Comparison of ENCODE assay signal across 25 cellular contexts in the genomic region with DNA sequence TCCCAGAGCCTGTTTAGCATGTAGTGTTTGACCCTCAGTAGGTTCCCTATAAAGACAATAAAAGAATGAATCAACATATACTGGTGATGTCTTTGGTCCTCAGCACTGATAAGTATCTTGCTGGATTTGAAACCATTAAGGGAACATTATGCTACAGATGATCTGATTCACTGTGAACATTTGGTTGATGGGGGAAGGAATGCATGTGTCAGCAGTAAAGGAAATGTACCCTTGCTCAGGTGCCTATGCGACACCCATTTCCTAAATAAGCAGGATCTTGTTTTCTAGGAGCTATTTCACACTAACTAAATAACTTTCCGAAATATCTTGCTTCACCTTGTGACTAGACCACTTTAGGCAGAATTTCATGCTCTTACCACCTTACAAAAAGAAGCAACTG. TPM values are rescaled to one million over a fixed set of nuclear protein-coding genes. Genes with fewer than 3 reads are reported as not detected.
DNase-seq lines count a peak whose midpoint lies in the region; ATAC-seq, FAIRE-seq and TF ChIP-seq lines count a peak whose summit lies in the region.
"Had no signal": no experiment of that assay in that cellular context is flagged by ENCODE, and none has a peak within 500 bp of the region (broad histone marks: within the 10 kb centered on the region; RNA-seq: fewer than 3 reads in every experiment).

No MANE protein-coding gene starts in this region.

- H3K9me3 Mint-ChIP-seq in activated CD8-positive, alpha-beta memory T cell treated with anti-CD3 and anti-CD28 coated beads, Interleukin-2, amount 10 ng/mL, durations not matched to agents 7 days and 5 days (ENCODE audit: low read depth), result no peaks in the 10 kb centered on the region
- H3K9me3 Mint-ChIP-seq in Caco-2 (ENCODE audit: unreplicated experiment), result no peaks in the 10 kb centered on the region
- H3K9me3 Mint-ChIP-seq: CD4-positive, alpha-beta T cell; GM23338; HFFc6 had no signal

- H3K36me3 Mint-ChIP-seq in activated CD8-positive, alpha-beta memory T cell treated with anti-CD3 and anti-CD28 coated beads, Interleukin-2, amount 10 ng/mL, durations not matched to agents 7 days and 5 days, result peaks cover 69% of the 10 kb centered on the region
- H3K36me3 Mint-ChIP-seq in T-helper 17 cell (ENCODE audit: low read depth) (peaks cover 14% of the 10 kb centered on the region), Caco-2 (ENCODE audit: insufficient read depth, unreplicated experiment) (peaks cover 23% of the 10 kb centered on the region)

- no peak overlapping the region for H3K9ac ChIP-seq in HepG2 (ENCODE audit: insufficient read depth, low read depth, low read length)
- H3K9ac ChIP-seq in parathyroid adenoma, result no peak overlapping the region
- H3K9ac ChIP-seq: BLaER1 treated with 17β-estradiol and CSF1 and Interleukin-3, amounts not matched to agents 10 nM and 100 nM had no signal

- POLR2A ChIA-PET in HepG2 (lab: Yijun Ruan, JAX), result interaction anchor here (1.2 kb wide), 1 partner anchor 80 kb away, joined by 3 read pairs; a partner anchor contains a TSS
- POLR2A ChIA-PET in Caco-2 (lab: Charles Lee), result no interaction called here

- WGBS in HepG2 (ENCODE audit: low lambda C conversion rate), result 98% methylated on average over 2 of the region's 2 CpGs
- WGBS in right lobe of liver (ENCODE audit: insufficient coverage, low coverage, low lambda C conversion rate, missing lambda C conversion rate), result 100% methylated on average over 2 of the region's 2 CpGs

- H3K79me2 ChIP-seq in HepG2 (ENCODE audit: insufficient read depth, low read length) (no peaks in the 10 kb centered on the region), parathyroid adenoma (no peaks in the 10 kb centered on the region)

- H4K20me1 ChIP-seq in HepG2 (ENCODE audit: insufficient read depth, low read length), result no peaks in the 10 kb centered on the region

- H3K4me1 ChIP-seq in HepG2 (ENCODE audit: insufficient read depth, low read length), result peaks cover 21% of the 10 kb centered on the region
- peaks cover 0 to 20% (median 3%) of the 10 kb centered on the region in 4 donors for H3K4me1 ChIP-seq in right lobe of liver
- H3K4me1 ChIP-seq in parathyroid adenoma, result peaks cover 15% of the 10 kb centered on the region
- no peaks in the 10 kb centered on the region for H3K4me1 ChIP-seq in Caco-2
- H3K4me1 ChIP-seq: HAP-1, SJSA1 had no signal

- no peak overlapping the region for H2AFZ ChIP-seq in HepG2 (ENCODE audit: low read length)
- H2AFZ ChIP-seq in parathyroid adenoma, result no peak overlapping the region
- H2AFZ ChIP-seq: GM23338 had no signal

- ATAC-seq in activated CD8-positive, alpha-beta memory T cell treated with anti-CD3 and anti-CD28 coated beads, Interleukin-2, amount 10 ng/mL, durations not matched to agents 7 days and 5 days, result no peak
- ATAC-seq in HepG2, result no peak
- no peak for ATAC-seq in right lobe of liver
- no peak for ATAC-seq in T-helper 17 cell
- ATAC-seq in HG03460 (IDR thresholded peaks at IDR 0.05; ENCODE audit: unreplicated experiment), result no peak
- ATAC-seq: GM23338 had no signal

- TF ChIP-seq CTCF in HepG2 (CRISPR knock-in tag; IDR thresholded peaks at IDR 0.05) (no peak), right lobe of liver (IDR thresholded peaks at IDR 0.05) (no peak), parathyroid adenoma (IDR thresholded peaks at IDR 0.05) (no peak), Caco-2 (IDR thresholded peaks at IDR 0.05; ENCODE audit: insufficient read depth in 1 of 2, low read depth in 1 of 2, low read length in 1 of 2, severe bottlenecking in 1 of 2, unreplicated experiment in 1 of 2) (no peak)

- no peak overlapping the region for H3K4me3 Mint-ChIP-seq in activated CD8-positive, alpha-beta memory T cell treated with anti-CD3 and anti-CD28 coated beads, Interleukin-2, amount 10 ng/mL, durations not matched to agents 7 days and 5 days
- no peak overlapping the region for H3K4me3 Mint-ChIP-seq in T-helper 17 cell
- H3K4me3 Mint-ChIP-seq in Caco-2 (ENCODE audit: unreplicated experiment), result no peak overlapping the region
- H3K4me3 Mint-ChIP-seq: CD4-positive, alpha-beta T cell; GM23338; HFFc6 had no signal

- H3K9me3 ChIP-seq in HepG2 (ENCODE audit: low read length) (no peaks in the 10 kb centered on the region), right lobe of liver (no peaks in the 10 kb centered on the region), T-helper 17 cell (ENCODE audit: control insufficient read depth, low read length, poor library complexity, severe bottlenecking) (no peaks in the 10 kb centered on the region), parathyroid adenoma (ENCODE audit: control insufficient read depth, low read length) (no peaks in the 10 kb centered on the region), Caco-2 (no peaks in the 10 kb centered on the region)
- H3K9me3 ChIP-seq: BLaER1 treated with 17β-estradiol and CSF1 and Interleukin-3, amounts not matched to agents 10 nM and 100 nM; HAP-1; SJSA1 had no signal

- no peak overlapping the region for H3K4me3 ChIP-seq in HepG2 (replicated peaks in 1 of 3; ENCODE audit: insufficient read depth in 1 of 3, low read depth in 2 of 3, low read length in 3 of 3)
- H3K4me3 ChIP-seq in right lobe of liver, result no peak overlapping the region
- H3K4me3 ChIP-seq in parathyroid adenoma (ENCODE audit: low read depth, low read length), result no peak overlapping the region
- H3K4me3 ChIP-seq in Caco-2 (ENCODE audit: low read depth, low read length), result no peak overlapping the region
- H3K4me3 ChIP-seq: BLaER1 treated with 17β-estradiol and CSF1 and Interleukin-3, amounts not matched to agents 10 nM and 100 nM; GM23338; HAP-1; SJSA1 had no signal

- peak overlapping the region; percentile 50 for H3K27ac Mint-ChIP-seq in activated CD8-positive, alpha-beta memory T cell treated with anti-CD3 and anti-CD28 coated beads, Interleukin-2, amount 10 ng/mL, durations not matched to agents 7 days and 5 days
- H3K27ac Mint-ChIP-seq in T-helper 17 cell, result peak overlapping the region; percentile 8
- no peak overlapping the region for H3K27ac Mint-ChIP-seq in Caco-2 (ENCODE audit: unreplicated experiment)
- H3K27ac Mint-ChIP-seq: CD4-positive, alpha-beta T cell; GM23338; HFFc6 had no signal

- H3K4me1 Mint-ChIP-seq in activated CD8-positive, alpha-beta memory T cell treated with anti-CD3 and anti-CD28 coated beads, Interleukin-2, amount 10 ng/mL, durations not matched to agents 7 days and 5 days, result peaks cover 7% of the 10 kb centered on the region
- peaks cover 6% of the 10 kb centered on the region for H3K4me1 Mint-ChIP-seq in T-helper 17 cell
- no peaks in the 10 kb centered on the region for H3K4me1 Mint-ChIP-seq in Caco-2 (ENCODE audit: low read depth, unreplicated experiment)
- H3K4me1 Mint-ChIP-seq: GM23338 had no signal

- H3K27me3 Mint-ChIP-seq in activated CD8-positive, alpha-beta memory T cell treated with anti-CD3 and anti-CD28 coated beads, Interleukin-2, amount 10 ng/mL, durations not matched to agents 7 days and 5 days, result no peaks in the 10 kb centered on the region
- H3K27me3 Mint-ChIP-seq in T-helper 17 cell, result no peaks in the 10 kb centered on the region
- no peaks in the 10 kb centered on the region for H3K27me3 Mint-ChIP-seq in Caco-2 (ENCODE audit: insufficient read depth, unreplicated experiment)
- H3K27me3 Mint-ChIP-seq: CD4-positive, alpha-beta T cell had no signal

- no peak for TF ChIP-seq RAD21 in HepG2 (CRISPR knock-in tag; IDR thresholded peaks at IDR 0.05)

- in situ Hi-C loops in HepG2 (cut with HindIII; ENCODE audit: extremely low pct_ligation_motif_present, low pct_unique_long_range_greater_than_20kb), result no loop called here

- BruUV-seq in HepG2 (replicated peaks; lab: Mats Ljungman, UMichigan) (no TSS peak), Caco-2 (replicated peaks; lab: Mats Ljungman, UMichigan) (no TSS peak)

- H3K27me3 ChIP-seq in HepG2 (ENCODE audit: control insufficient read depth in 1 of 2, insufficient read depth in 2 of 2, low read length in 2 of 2) (no peaks in the 10 kb centered on the region), right lobe of liver (no peaks in the 10 kb centered on the region), parathyroid adenoma (ENCODE audit: control insufficient read depth, insufficient read depth, low read length) (no peaks in the 10 kb centered on the region), Caco-2 (replicated peaks; ENCODE audit: control insufficient read depth, insufficient read depth, low read length) (no peaks in the 10 kb centered on the region)
- H3K27me3 ChIP-seq: BLaER1 treated with 17β-estradiol and CSF1 and Interleukin-3, amounts not matched to agents 10 nM and 100 nM; SJSA1 had no signal

- TF ChIP-seq POLR2A in HepG2 (IDR thresholded peaks at IDR 0.05; ENCODE audit: insufficient read depth in 1 of 2, low read depth in 2 of 2, low read length in 2 of 2) (no peak), right lobe of liver (IDR thresholded peaks at IDR 0.05) (no peak)

- intact Hi-C loops in HepG2 (cut with micrococcal nuclease; ENCODE audit: unreplicated experiment), result no loop called here
- intact Hi-C loops in right lobe of liver (cut with DNase I), result no loop called here
- intact Hi-C loops in Caco-2 (cut with micrococcal nuclease; ENCODE audit: unreplicated experiment), result no loop called here

- CTCF ChIA-PET in activated CD8-positive, alpha-beta memory T cell treated with anti-CD3 and anti-CD28 coated beads, Interleukin-2, amount 10 ng/mL, durations not matched to agents 7 days and 5 days (lab: Charles Lee), result interaction anchor here (1.2 kb wide), 1 partner anchor 17 kb away, joined by 3 read pairs; no protein-coding TSS in a partner anchor
- CTCF ChIA-PET in HepG2 (lab: Yijun Ruan, JAX; ENCODE audit: low intra/inter-chr PET ratio, low total read pairs) (no interaction called here), Caco-2 (lab: Charles Lee) (no interaction called here)

- FAIRE-seq in HepG2 (lab: Jason Lieb, UNC), result no peak
- FAIRE-seq: A204.1, G401.6 had no signal

- H3K27ac ChIP-seq in HepG2 (ENCODE audit: extremely low read length, insufficient read depth, low read length) (no peak overlapping the region), right lobe of liver (no peak overlapping the region), parathyroid adenoma (peak overlapping the region; percentile 26)
- H3K27ac ChIP-seq: BLaER1 treated with 17β-estradiol and CSF1 and Interleukin-3, amounts not matched to agents 10 nM and 100 nM; SJSA1 had no signal

- H3K36me3 ChIP-seq in HepG2 (replicated peaks in 1 of 2; ENCODE audit: control insufficient read depth in 1 of 2, insufficient read depth in 2 of 2, low read length in 2 of 2), result peaks cover 16 to 83% of the 10 kb centered on the region in 2 experiments
- peaks cover 4 to 57% (median 31%) of the 10 kb centered on the region in 4 donors for H3K36me3 ChIP-seq in right lobe of liver
- H3K36me3 ChIP-seq in parathyroid adenoma (ENCODE audit: control insufficient read depth, insufficient read depth, low read length), result no peaks in the 10 kb centered on the region
- H3K36me3 ChIP-seq in Caco-2 (ENCODE audit: control insufficient read depth, insufficient read depth, low read length), result no peaks in the 10 kb centered on the region

- TF ChIP-seq EP300 in HepG2 (IDR thresholded peaks at IDR 0.05; ENCODE audit: low read depth in 2 of 2, low read length in 2 of 2) (no peak), HepG2 (CRISPR knock-in tag; IDR thresholded peaks at IDR 0.05; ENCODE audit: borderline replicate concordance) (no peak)

- H3K4me2 ChIP-seq in HepG2 (ENCODE audit: low read depth, low read length), result no peak overlapping the region
- H3K4me2 ChIP-seq in parathyroid adenoma (ENCODE audit: low read length), result peak overlapping the region; percentile 13
- H3K4me2 ChIP-seq: BLaER1 treated with 17β-estradiol and CSF1 and Interleukin-3, amounts not matched to agents 10 nM and 100 nM; GM23338 had no signal

- DNase-seq in activated CD8-positive, alpha-beta memory T cell treated with anti-CD3 and anti-CD28 coated beads, Interleukin-2, amount 10 ng/mL, durations not matched to agents 7 days and 5 days, result no peak
- DNase-seq in activated CD8-positive, alpha-beta memory T cell treated with anti-CD3 and anti-CD28 coated beads, Interleukin-2, amount 50 U/mL, for 48 hours, result no peak
- DNase-seq in HepG2 (ENCODE audit: low spot score) (no peak), right lobe of liver (no peak), T-helper 17 cell (no peak), Caco-2 (no peak)
- DNase-seq: AML-193; CD4-positive, alpha-beta T cell; HFFc6; MM.1S; NCI-H2029; NCI-H446; NCI-H526; NCI-H82; NK-92 treated with Interleukin-12 subunit alpha and Interleukin-12 subunit beta, amount 100 ng/mL, for 24 hours; Right ventricle myocardium superior; RPMI8226 had no signal

RNA-seq across cellular contexts. Expression of a gene that starts 13.0 kb away (rescaled TPM):
- not detected for total RNA-seq in activated CD8-positive, alpha-beta memory T cell treated with anti-CD3 and anti-CD28 coated beads, Interleukin-2, amount 10 ng/mL, durations not matched to agents 7 days and 5 days
- total RNA-seq in HepG2 (2016; rRNA removed; fragmentation: Illumina TruSeq; extraction: Trizol) (not detected in 2 replicates), right lobe of liver (not detected), T-helper 17 cell (not detected), Caco-2 (2022) (not detected in 2 replicates)
- total RNA-seq in HepG2 (2016; cell fraction: cytosol; rRNA removed; fragmentation: Illumina TruSeq; extraction: Trizol; ENCODE audit: low read depth), result not detected in 2 replicates
- total RNA-seq in HepG2 (2016; cell fraction: insoluble cytoplasmic fraction; rRNA removed; fragmentation: Illumina TruSeq; extraction: Trizol), result not detected in 2 replicates
- total RNA-seq in HepG2 (2016; cell fraction: membrane; rRNA removed; fragmentation: Illumina TruSeq; extraction: Trizol), result not detected in 2 replicates
- not detected in 2 replicates for total RNA-seq in HepG2 (2016; cell fraction: nucleus; rRNA removed; fragmentation: Illumina TruSeq; extraction: Trizol)
- polyA plus RNA-seq in HepG2 (2011; rRNA removed), result 0.07 and 0.18 TPM in 2 replicates
- not detected in 2 replicates for polyA plus RNA-seq in HepG2 (2011; cell fraction: cytosol; rRNA removed)
- 0.34 and 0.36 TPM in 2 replicates for polyA plus RNA-seq in HepG2 (2011; cell fraction: nucleus; rRNA removed)
- not detected in 2 replicates for polyA plus RNA-seq in HepG2 (2012)
- polyA plus RNA-seq in HepG2 (2016; cell fraction: cytosol; fragmentation: Illumina TruSeq; extraction: Trizol; ENCODE audit: low read depth), result not detected in 2 replicates
- not detected in 2 replicates for polyA plus RNA-seq in HepG2 (2016; cell fraction: insoluble cytoplasmic fraction; fragmentation: Illumina TruSeq; extraction: Trizol; ENCODE audit: low read depth)
- not detected in 2 replicates for polyA plus RNA-seq in HepG2 (2016; cell fraction: membrane; fragmentation: Illumina TruSeq; extraction: Trizol; ENCODE audit: low read depth)
- polyA plus RNA-seq in HepG2 (2016; cell fraction: nucleus; fragmentation: Illumina TruSeq; extraction: Trizol; ENCODE audit: insufficient read depth, low read depth), result not detected in 2 replicates
- polyA minus RNA-seq in HepG2 (2011; rRNA and poly(A)+ RNA removed; ENCODE audit: low replicate concordance), result 0.40 TPM in 1 of 2 replicates, not detected in the other
- polyA minus RNA-seq in HepG2 (2011; cell fraction: cytosol; rRNA and poly(A)+ RNA removed), result not detected in 2 replicates
- not detected in 2 replicates for polyA minus RNA-seq in HepG2 (2011; cell fraction: nucleus; rRNA and poly(A)+ RNA removed)
- total RNA-seq: CD4-positive, alpha-beta T cell; GM23338; Right ventricle myocardium superior; SJSA1 had no signal
- polyA plus RNA-seq: GM23338 had no signal

RNA-seq across cellular contexts. Expression of a gene that starts 16.5 kb away (rescaled TPM):
- 10 to 100 TPM; 44.2 to 44.3 TPM for total RNA-seq in activated CD8-positive, alpha-beta memory T cell treated with anti-CD3 and anti-CD28 coated beads, Interleukin-2, amount 10 ng/mL, durations not matched to agents 7 days and 5 days
- total RNA-seq in HepG2 (2016; rRNA removed; fragmentation: Illumina TruSeq; extraction: Trizol), result 66.6 and 82.9 TPM in 2 replicates
- total RNA-seq in HepG2 (2016; cell fraction: cytosol; rRNA removed; fragmentation: Illumina TruSeq; extraction: Trizol; ENCODE audit: low read depth), result 16.7 and 20.1 TPM in 2 replicates
- total RNA-seq in HepG2 (2016; cell fraction: insoluble cytoplasmic fraction; rRNA removed; fragmentation: Illumina TruSeq; extraction: Trizol), result 68.9 and 89.4 TPM in 2 replicates
- 49.1 and 50.0 TPM in 2 replicates for total RNA-seq in HepG2 (2016; cell fraction: membrane; rRNA removed; fragmentation: Illumina TruSeq; extraction: Trizol)
- total RNA-seq in HepG2 (2016; cell fraction: nucleus; rRNA removed; fragmentation: Illumina TruSeq; extraction: Trizol), result 25.2 and 28.9 TPM in 2 replicates
- 57.3 and 76.7 TPM in 2 replicates for polyA plus RNA-seq in HepG2 (2011; rRNA removed)
- 49.4 and 72.7 TPM in 2 replicates for polyA plus RNA-seq in HepG2 (2011; cell fraction: cytosol; rRNA removed)
- polyA plus RNA-seq in HepG2 (2011; cell fraction: nucleus; rRNA removed), result 20.5 and 24.9 TPM in 2 replicates
- polyA plus RNA-seq in HepG2 (2012), result 41.0 and 52.7 TPM in 2 replicates
- polyA plus RNA-seq in HepG2 (2016; cell fraction: cytosol; fragmentation: Illumina TruSeq; extraction: Trizol; ENCODE audit: low read depth), result 22.8 and 23.2 TPM in 2 replicates
- 95.2 and 103 TPM in 2 replicates for polyA plus RNA-seq in HepG2 (2016; cell fraction: insoluble cytoplasmic fraction; fragmentation: Illumina TruSeq; extraction: Trizol; ENCODE audit: low read depth)
- polyA plus RNA-seq in HepG2 (2016; cell fraction: membrane; fragmentation: Illumina TruSeq; extraction: Trizol; ENCODE audit: low read depth), result 45.1 and 45.9 TPM in 2 replicates
- 40.9 and 46.7 TPM in 2 replicates for polyA plus RNA-seq in HepG2 (2016; cell fraction: nucleus; fragmentation: Illumina TruSeq; extraction: Trizol; ENCODE audit: insufficient read depth, low read depth)
- 21.5 and 23.1 TPM in 2 replicates for polyA minus RNA-seq in HepG2 (2011; rRNA and poly(A)+ RNA removed; ENCODE audit: low replicate concordance)
- polyA minus RNA-seq in HepG2 (2011; cell fraction: cytosol; rRNA and poly(A)+ RNA removed), result 34.2 and 40.5 TPM in 2 replicates
- 26.4 and 40.3 TPM in 2 replicates for polyA minus RNA-seq in HepG2 (2011; cell fraction: nucleus; rRNA and poly(A)+ RNA removed)
- 10 to 100 TPM; 34.9 to 57.1 (median 42.1) TPM for total RNA-seq in right lobe of liver
- 10 to 100 TPM; 19.7 to 21.5 TPM for total RNA-seq in T-helper 17 cell
- total RNA-seq in Caco-2 (2022), result 26.9 and 31.7 TPM in 2 replicates

RNA-seq across cellular contexts. Expression of a gene that starts 34.2 kb away (rescaled TPM):
- 10 to 100 TPM; 79.2 to 79.4 TPM for total RNA-seq in activated CD8-positive, alpha-beta memory T cell treated with anti-CD3 and anti-CD28 coated beads, Interleukin-2, amount 10 ng/mL, durations not matched to agents 7 days and 5 days
- total RNA-seq in HepG2 (2016; rRNA removed; fragmentation: Illumina TruSeq; extraction: Trizol) (17.4 and 17.9 TPM in 2 replicates), right lobe of liver (10 to 100 TPM; 41.5 to 56.9 (median 43.5) TPM), T-helper 17 cell (10 to 100 TPM; 79.7 to 90.5 TPM), Caco-2 (2022) (60.3 and 61.6 TPM in 2 replicates)
- 11.0 and 11.7 TPM in 2 replicates for total RNA-seq in HepG2 (2016; cell fraction: cytosol; rRNA removed; fragmentation: Illumina TruSeq; extraction: Trizol; ENCODE audit: low read depth)
- total RNA-seq in HepG2 (2016; cell fraction: insoluble cytoplasmic fraction; rRNA removed; fragmentation: Illumina TruSeq; extraction: Trizol), result 16.1 and 18.3 TPM in 2 replicates
- 25.4 and 27.5 TPM in 2 replicates for total RNA-seq in HepG2 (2016; cell fraction: membrane; rRNA removed; fragmentation: Illumina TruSeq; extraction: Trizol)
- total RNA-seq in HepG2 (2016; cell fraction: nucleus; rRNA removed; fragmentation: Illumina TruSeq; extraction: Trizol), result 20.5 and 25.5 TPM in 2 replicates
- polyA plus RNA-seq in HepG2 (2011; rRNA removed), result 12.4 and 13.4 TPM in 2 replicates
- 7.2 and 10.6 TPM in 2 replicates for polyA plus RNA-seq in HepG2 (2011; cell fraction: cytosol; rRNA removed)
- 11.6 and 14.9 TPM in 2 replicates for polyA plus RNA-seq in HepG2 (2011; cell fraction: nucleus; rRNA removed)
- 11.5 and 11.8 TPM in 2 replicates for polyA plus RNA-seq in HepG2 (2012)
- polyA plus RNA-seq in HepG2 (2016; cell fraction: cytosol; fragmentation: Illumina TruSeq; extraction: Trizol; ENCODE audit: low read depth), result 6.7 and 7.2 TPM in 2 replicates
- polyA plus RNA-seq in HepG2 (2016; cell fraction: insoluble cytoplasmic fraction; fragmentation: Illumina TruSeq; extraction: Trizol; ENCODE audit: low read depth), result 18.6 and 19.8 TPM in 2 replicates
- polyA plus RNA-seq in HepG2 (2016; cell fraction: membrane; fragmentation: Illumina TruSeq; extraction: Trizol; ENCODE audit: low read depth), result 17.5 and 20.0 TPM in 2 replicates
- 25.2 and 29.8 TPM in 2 replicates for polyA plus RNA-seq in HepG2 (2016; cell fraction: nucleus; fragmentation: Illumina TruSeq; extraction: Trizol; ENCODE audit: insufficient read depth, low read depth)
- 12.3 and 40.5 TPM in 2 replicates for polyA minus RNA-seq in HepG2 (2011; rRNA and poly(A)+ RNA removed; ENCODE audit: low replicate concordance)
- 13.4 and 18.1 TPM in 2 replicates for polyA minus RNA-seq in HepG2 (2011; cell fraction: cytosol; rRNA and poly(A)+ RNA removed)
- polyA minus RNA-seq in HepG2 (2011; cell fraction: nucleus; rRNA and poly(A)+ RNA removed), result 22.0 and 31.1 TPM in 2 replicates
